In the genomic region with DNA sequence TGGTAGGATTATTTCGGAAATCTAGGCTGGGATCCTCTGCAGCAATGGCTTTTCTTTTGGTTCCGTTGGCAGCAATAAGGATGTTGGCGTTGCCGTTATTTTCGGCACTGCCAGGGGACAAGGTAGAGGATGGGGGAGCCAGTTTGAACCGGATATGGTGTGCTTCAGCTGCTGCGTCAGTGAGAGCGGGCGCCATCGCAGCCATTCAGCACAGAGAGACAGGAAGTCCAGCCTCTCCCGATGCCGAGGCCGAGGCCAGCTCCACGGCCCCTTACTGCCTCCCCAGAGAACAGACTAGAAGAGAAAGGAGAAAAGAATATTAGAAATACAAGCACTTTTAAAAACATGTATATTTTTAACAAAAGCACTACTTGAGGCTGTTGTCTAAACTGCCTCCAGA, we compare ENCODE assay signal across 1 cellular context.
TF ChIP-seq lines count a peak whose summit lies in the region.

No MANE protein-coding gene starts in this region.

TF ChIP-seq in GM23338, 12 proteins besides CTCF, POLR2A, EP300 and RAD21 (continued from another document):
- TF ChIP-seq, protein P1, sequence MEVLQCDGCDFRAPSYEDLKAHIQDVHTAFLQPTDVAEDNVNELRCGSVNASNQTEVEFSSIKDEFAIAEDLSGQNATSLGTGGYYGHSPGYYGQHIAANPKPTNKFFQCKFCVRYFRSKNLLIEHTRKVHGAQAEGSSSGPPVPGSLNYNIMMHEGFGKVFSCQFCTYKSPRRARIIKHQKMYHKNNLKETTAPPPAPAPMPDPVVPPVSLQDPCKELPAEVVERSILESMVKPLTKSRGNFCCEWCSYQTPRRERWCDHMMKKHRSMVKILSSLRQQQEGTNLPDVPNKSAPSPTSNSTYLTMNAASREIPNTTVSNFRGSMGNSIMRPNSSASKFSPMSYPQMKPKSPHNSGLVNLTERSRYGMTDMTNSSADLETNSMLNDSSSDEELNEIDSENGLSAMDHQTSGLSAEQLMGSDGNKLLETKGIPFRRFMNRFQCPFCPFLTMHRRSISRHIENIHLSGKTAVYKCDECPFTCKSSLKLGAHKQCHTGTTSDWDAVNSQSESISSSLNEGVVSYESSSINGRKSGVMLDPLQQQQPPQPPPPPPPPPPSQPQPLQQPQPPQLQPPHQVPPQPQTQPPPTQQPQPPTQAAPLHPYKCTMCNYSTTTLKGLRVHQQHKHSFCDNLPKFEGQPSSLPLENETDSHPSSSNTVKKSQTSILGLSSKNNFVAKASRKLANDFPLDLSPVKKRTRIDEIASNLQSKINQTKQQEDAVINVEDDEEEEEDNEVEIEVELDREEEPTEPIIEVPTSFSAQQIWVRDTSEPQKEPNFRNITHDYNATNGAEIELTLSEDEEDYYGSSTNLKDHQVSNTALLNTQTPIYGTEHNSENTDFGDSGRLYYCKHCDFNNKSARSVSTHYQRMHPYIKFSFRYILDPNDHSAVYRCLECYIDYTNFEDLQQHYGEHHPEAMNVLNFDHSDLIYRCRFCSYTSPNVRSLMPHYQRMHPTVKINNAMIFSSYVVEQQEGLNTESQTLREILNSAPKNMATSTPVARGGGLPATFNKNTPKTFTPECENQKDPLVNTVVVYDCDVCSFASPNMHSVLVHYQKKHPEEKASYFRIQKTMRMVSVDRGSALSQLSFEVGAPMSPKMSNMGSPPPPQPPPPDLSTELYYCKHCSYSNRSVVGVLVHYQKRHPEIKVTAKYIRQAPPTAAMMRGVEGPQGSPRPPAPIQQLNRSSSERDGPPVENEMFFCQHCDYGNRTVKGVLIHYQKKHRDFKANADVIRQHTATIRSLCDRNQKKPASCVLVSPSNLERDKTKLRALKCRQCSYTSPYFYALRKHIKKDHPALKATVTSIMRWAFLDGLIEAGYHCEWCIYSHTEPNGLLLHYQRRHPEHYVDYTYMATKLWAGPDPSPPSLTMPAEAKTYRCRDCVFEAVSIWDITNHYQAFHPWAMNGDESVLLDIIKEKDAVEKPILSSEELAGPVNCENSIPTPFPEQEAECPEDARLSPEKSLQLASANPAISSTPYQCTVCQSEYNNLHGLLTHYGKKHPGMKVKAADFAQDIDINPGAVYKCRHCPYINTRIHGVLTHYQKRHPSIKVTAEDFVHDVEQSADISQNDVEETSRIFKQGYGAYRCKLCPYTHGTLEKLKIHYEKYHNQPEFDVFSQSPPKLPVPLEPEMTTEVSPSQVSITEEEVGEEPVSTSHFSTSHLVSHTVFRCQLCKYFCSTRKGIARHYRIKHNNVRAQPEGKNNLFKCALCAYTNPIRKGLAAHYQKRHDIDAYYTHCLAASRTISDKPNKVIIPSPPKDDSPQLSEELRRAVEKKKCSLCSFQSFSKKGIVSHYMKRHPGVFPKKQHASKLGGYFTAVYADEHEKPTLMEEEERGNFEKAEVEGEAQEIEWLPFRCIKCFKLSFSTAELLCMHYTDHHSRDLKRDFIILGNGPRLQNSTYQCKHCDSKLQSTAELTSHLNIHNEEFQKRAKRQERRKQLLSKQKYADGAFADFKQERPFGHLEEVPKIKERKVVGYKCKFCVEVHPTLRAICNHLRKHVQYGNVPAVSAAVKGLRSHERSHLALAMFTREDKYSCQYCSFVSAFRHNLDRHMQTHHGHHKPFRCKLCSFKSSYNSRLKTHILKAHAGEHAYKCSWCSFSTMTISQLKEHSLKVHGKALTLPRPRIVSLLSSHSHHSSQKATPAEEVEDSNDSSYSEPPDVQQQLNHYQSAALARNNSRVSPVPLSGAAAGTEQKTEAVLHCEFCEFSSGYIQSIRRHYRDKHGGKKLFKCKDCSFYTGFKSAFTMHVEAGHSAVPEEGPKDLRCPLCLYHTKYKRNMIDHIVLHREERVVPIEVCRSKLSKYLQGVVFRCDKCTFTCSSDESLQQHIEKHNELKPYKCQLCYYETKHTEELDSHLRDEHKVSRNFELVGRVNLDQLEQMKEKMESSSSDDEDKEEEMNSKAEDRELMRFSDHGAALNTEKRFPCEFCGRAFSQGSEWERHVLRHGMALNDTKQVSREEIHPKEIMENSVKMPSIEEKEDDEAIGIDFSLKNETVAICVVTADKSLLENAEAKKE (CRISPR knock-in tag; IDR thresholded peaks at IDR 0.05): no peak
- TF ChIP-seq CREB1 (CRISPR knock-in tag; IDR thresholded peaks at IDR 0.05; ENCODE audit: low read depth): no peak
- TF ChIP-seq ZNF114 (CRISPR knock-in tag; IDR thresholded peaks at IDR 0.05): no peak
- TF ChIP-seq ZNF331 (CRISPR knock-in tag; IDR thresholded peaks at IDR 0.05; ENCODE audit: low read depth): no peak
- TF ChIP-seq, protein P2, sequence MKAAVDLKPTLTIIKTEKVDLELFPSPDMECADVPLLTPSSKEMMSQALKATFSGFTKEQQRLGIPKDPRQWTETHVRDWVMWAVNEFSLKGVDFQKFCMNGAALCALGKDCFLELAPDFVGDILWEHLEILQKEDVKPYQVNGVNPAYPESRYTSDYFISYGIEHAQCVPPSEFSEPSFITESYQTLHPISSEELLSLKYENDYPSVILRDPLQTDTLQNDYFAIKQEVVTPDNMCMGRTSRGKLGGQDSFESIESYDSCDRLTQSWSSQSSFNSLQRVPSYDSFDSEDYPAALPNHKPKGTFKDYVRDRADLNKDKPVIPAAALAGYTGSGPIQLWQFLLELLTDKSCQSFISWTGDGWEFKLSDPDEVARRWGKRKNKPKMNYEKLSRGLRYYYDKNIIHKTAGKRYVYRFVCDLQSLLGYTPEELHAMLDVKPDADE (IDR thresholded peaks at IDR 0.05): no peak
- TF ChIP-seq STAT1 (IDR thresholded peaks at IDR 0.05; ENCODE audit: unreplicated experiment): no peak
